17 cellular contexts compared by ENCODE assay signal in genomic region chr2:164068063-164068462, GRCh38.
A peak's percentile ranks its signal among the peaks of the same experiment; 100 is the strongest.
DNase-seq lines count a peak whose midpoint lies in the region; ATAC-seq and TF ChIP-seq lines count a peak whose summit lies in the region.
"Had no signal": no experiment of that assay in that cellular context is flagged by ENCODE, and none has a peak within 500 bp of the region (broad histone marks: within the 10 kb centered on the region; RNA-seq: fewer than 3 reads in every experiment).

No MANE protein-coding gene starts in this region.

- ATAC-seq in upper lobe of left lung (ENCODE audit: low FRiP score in 2 of 2): no peak

- H2AFZ ChIP-seq in GM23248 (no peak overlapping the region), neural progenitor cell (replicated peaks) (no peak overlapping the region)

- H3K79me2 ChIP-seq in GM23248 (ENCODE audit: insufficient read depth) (no peaks in the 10 kb centered on the region), neural progenitor cell (ENCODE audit: low read depth) (no peaks in the 10 kb centered on the region)

- H3K9me3 ChIP-seq in GM23248 (ENCODE audit: low read depth) (no peaks in the 10 kb centered on the region), neural progenitor cell (ENCODE audit: low read depth) (no peaks in the 10 kb centered on the region), upper lobe of left lung (no peaks in the 10 kb centered on the region)
- H3K9me3 ChIP-seq: BE2C had no signal

- no peaks in the 10 kb centered on the region for H3K27me3 ChIP-seq in GM23248 (replicated peaks; ENCODE audit: insufficient read depth)
- H3K27me3 ChIP-seq in neural progenitor cell: no peaks in the 10 kb centered on the region
- H3K27me3 ChIP-seq in upper lobe of left lung: no peaks in the 10 kb centered on the region
- H3K27me3 ChIP-seq: BE2C had no signal

- no peaks in the 10 kb centered on the region for H3K9me2 ChIP-seq in GM23248 (ENCODE audit: insufficient read depth)

- H3K36me3 ChIP-seq in GM23248 (ENCODE audit: low read depth) (no peaks in the 10 kb centered on the region), neural progenitor cell (no peaks in the 10 kb centered on the region), upper lobe of left lung (no peaks in the 10 kb centered on the region)
- H3K36me3 ChIP-seq: BE2C had no signal

- peaks cover 25% of the 10 kb centered on the region for H3K4me1 Mint-ChIP-seq in neural progenitor cell
- H3K4me1 Mint-ChIP-seq: CD4-positive, alpha-beta memory T cell had no signal

- TF ChIP-seq EP300 in upper lobe of left lung (IDR thresholded peaks at IDR 0.05): no peak

- H3F3A ChIP-seq in GM23248 (ENCODE audit: insufficient read depth) (no peaks in the 10 kb centered on the region), neural progenitor cell (ENCODE audit: low read depth) (peaks cover 8% of the 10 kb centered on the region)

- H3K27me3 Mint-ChIP-seq in neural progenitor cell (ENCODE audit: insufficient read depth, low read depth): peaks cover under 1% of the 10 kb centered on the region
- H3K27me3 Mint-ChIP-seq: CD4-positive, alpha-beta memory T cell had no signal

- H3K9ac ChIP-seq in GM23248 (no peak overlapping the region), neural progenitor cell (no peak overlapping the region)

- H3K27ac Mint-ChIP-seq in neural progenitor cell: no peak overlapping the region
- H3K27ac Mint-ChIP-seq: CD4-positive, alpha-beta memory T cell; HFFc6 had no signal

- H3K27ac ChIP-seq in GM23248 (no peak overlapping the region), neural progenitor cell (no peak overlapping the region), upper lobe of left lung (no peak overlapping the region)
- H3K27ac ChIP-seq: C4-2B had no signal

- no peak overlapping the region for H3K4me2 ChIP-seq in GM23248 (ENCODE audit: unreplicated experiment)
- peak overlapping the region; percentile 45 for H3K4me2 ChIP-seq in neural progenitor cell

- H3K9me3 Mint-ChIP-seq in neural progenitor cell: no peaks in the 10 kb centered on the region
- H3K9me3 Mint-ChIP-seq: HFFc6 had no signal

- no peak for TF ChIP-seq POLR2A in upper lobe of left lung (IDR thresholded peaks at IDR 0.05)

- no peaks in the 10 kb centered on the region for H3K36me3 Mint-ChIP-seq in neural progenitor cell
- H3K36me3 Mint-ChIP-seq: CD4-positive, alpha-beta memory T cell had no signal

- DNase-seq in NCI-H748 (lab: John Stamatoyannopoulos, UW; ENCODE audit: unreplicated experiment): peak; percentile 45
- no peak for DNase-seq in NCI-H748 treated with DMSO at 0.1 percent for 48 hours (lab: John Stamatoyannopoulos, UW)
- DNase-seq in GM23248: peak; percentile 4
- peak; percentile 84 for DNase-seq in NCI-H82 (lab: John Stamatoyannopoulos, UW)
- DNase-seq in neural progenitor cell (ENCODE audit: low spot score): peak; percentile 66
- DNase-seq in upper lobe of left lung: no peak
- no peak for DNase-seq in stimulated activated naive CD4-positive, alpha-beta T cell treated with Interleukin-2 at 50 U/mL for 16 hours (lab: John Stamatoyannopoulos, UW)
- DNase-seq in AG08395 (ENCODE audit: low spot score): no peak
- DNase-seq: 8988T; ACHN; BE2C; CD4-positive, alpha-beta memory T cell; DMS53; GF-D8; HCEC 1CT; HFFc6 had no signal

- TF ChIP-seq CTCF in neural progenitor cell (IDR thresholded peaks at IDR 0.05) (no peak), upper lobe of left lung (IDR thresholded peaks at IDR 0.05) (no peak)

- H3K4me3 ChIP-seq in GM23248 (no peak overlapping the region), neural progenitor cell (no peak overlapping the region), upper lobe of left lung (no peak overlapping the region)

- H3K4me3 Mint-ChIP-seq in neural progenitor cell: no peak overlapping the region
- H3K4me3 Mint-ChIP-seq: CD4-positive, alpha-beta memory T cell; HFFc6 had no signal

- in situ Hi-C loops in GM23248 (cut with MboI): loop anchor here (25.0 kb wide), 2 partner anchors 731 to 881 kb away; no protein-coding TSS in a partner anchor

- H3K4me1 ChIP-seq in GM23248 (ENCODE audit: insufficient read depth) (no peaks in the 10 kb centered on the region), neural progenitor cell (peaks cover 53% of the 10 kb centered on the region), upper lobe of left lung (no peaks in the 10 kb centered on the region)
- H3K4me1 ChIP-seq: BE2C had no signal

- H4K20me1 ChIP-seq in GM23248 (ENCODE audit: insufficient read depth) (no peaks in the 10 kb centered on the region), neural progenitor cell (ENCODE audit: low read depth) (no peaks in the 10 kb centered on the region)

Comparison
In these comparisons a context has a peak if more than half of its experiments do, and no peak if none do; other contexts are left out.
1. DNase-seq: peak in NCI-H748 (single experiment), GM23248 (single experiment), NCI-H82 (single experiment) and neural progenitor cell (single experiment); none in NCI-H748 treated with DMSO at 0.1 percent for 48 hours (single experiment), upper lobe of left lung (0 of 2), stimulated activated naive CD4-positive, alpha-beta T cell treated with Interleukin-2 at 50 U/mL for 16 hours (single experiment) and AG08395 (single experiment).